29 cellular contexts compared by ENCODE assay signal in genomic region chr2:174403628-174404027, GRCh38.
"Had no signal": no experiment of that assay in that cellular context is flagged by ENCODE, and none has a peak within 500 bp of the region (broad histone marks: within the 10 kb centered on the region; RNA-seq: fewer than 3 reads in every experiment).

No MANE protein-coding gene starts in this region.

- H3K4me1 ChIP-seq: ascending aorta, body of pancreas, breast epithelium had no signal

- DNase-seq: activated effector memory CD4-positive, alpha-beta T cell treated with anti-CD3 and anti-CD28 coated beads, Interleukin-2, amount 50 U/mL, for 16 hours; activated effector memory CD4-positive, alpha-beta T cell treated with Interleukin-2 at 50 U/mL for 16 hours; activated gamma-delta T cell; activated gamma-delta T cell treated with Interleukin-2 at 50 U/mL for 16 hours; activated naive CD4-positive, alpha-beta T cell; activated naive CD4-positive, alpha-beta T cell treated with anti-CD3 and anti-CD28 coated beads for 36 hours; activated naive CD4-positive, alpha-beta T cell treated with anti-CD3 and anti-CD28 coated beads, Interleukin-2, amount 10 ng/mL, durations not matched to agents 7 days and 5 days; activated naive CD4-positive, alpha-beta T cell treated with anti-CD3 and anti-CD28 coated beads, Interleukin-2, amount 50 U/mL, for 16 hours; activated naive CD4-positive, alpha-beta T cell treated with Interleukin-2 at 50 U/mL for 16 hours; activated naive CD8-positive, alpha-beta T cell treated with anti-CD3 and anti-CD28 coated beads for 36 hours; activated naive CD8-positive, alpha-beta T cell treated with anti-CD3 and anti-CD28 coated beads, Interleukin-2, amount 10 ng/mL, durations not matched to agents 7 days and 5 days; activated naive CD8-positive, alpha-beta T cell treated with anti-CD3 and anti-CD28 coated beads, Interleukin-2, amount 50 U/mL, for 24 hours; activated T-cell treated with anti-CD3 and anti-CD28 coated beads, Interleukin-2, amount 50 U/mL, for 24 hours; activated T-cell treated with anti-CD3 and anti-CD28 coated beads, Interleukin-2, amount 50 U/mL, for 4 hours; activated T-cell treated with anti-CD3 and anti-CD28 coated beads, Interleukin-2, amount 50 U/mL, for 48 hours; activated T-cell treated with anti-CD3 and anti-CD28 coated beads, Interleukin-2, amount 50 U/mL, for 72 hours; adrenal gland; amniotic stem cell; amygdala; anterior cingulate cortex; aorta; body of pancreas; brain microvascular endothelial cell; caudate nucleus; central memory CD4-positive, alpha-beta T cell; cerebellar nuclear complex had no signal

- H3K9me3 ChIP-seq: adrenal gland, ascending aorta, body of pancreas, breast epithelium had no signal

- H3K4me3 ChIP-seq: adrenal gland, ascending aorta, body of pancreas, breast epithelium, cardiac muscle cell had no signal

- H3K36me3 ChIP-seq: adrenal gland, brain microvascular endothelial cell, breast epithelium had no signal

- H3K27ac ChIP-seq: adrenal gland, ascending aorta, body of pancreas, brain microvascular endothelial cell, breast epithelium, cardiac muscle cell had no signal
